Comparison of ENCODE assay signal across 21 cellular contexts in the genomic region with DNA sequence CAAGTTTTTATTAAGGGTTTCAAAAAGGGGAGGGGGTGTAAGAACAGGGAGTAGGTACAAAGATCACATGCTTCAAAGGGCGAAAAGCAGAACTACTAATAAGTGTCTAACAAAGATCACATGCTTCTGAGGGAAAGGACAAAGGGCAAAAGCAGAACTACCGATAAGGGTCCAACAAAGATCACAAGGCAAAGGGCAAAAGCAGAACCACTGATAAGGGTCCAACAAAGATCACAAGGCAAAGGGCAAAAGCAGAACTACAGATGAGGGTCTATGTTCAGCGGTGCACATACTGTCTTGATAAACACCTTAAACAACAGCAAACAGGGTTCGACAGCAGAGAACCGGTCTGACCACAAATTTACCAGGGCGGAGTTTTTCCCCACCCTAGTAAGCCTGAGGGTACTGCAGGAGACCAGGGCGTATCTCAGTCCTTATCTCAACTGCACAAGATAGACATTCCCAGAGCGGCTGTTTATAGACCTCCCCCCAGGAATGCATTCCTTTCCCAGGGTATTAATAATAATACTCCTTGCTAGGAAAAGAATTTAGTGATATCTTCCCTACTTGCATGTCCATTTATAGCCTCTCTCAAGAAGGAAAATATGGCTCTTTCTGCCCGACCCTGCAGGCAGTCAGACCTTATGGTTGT. TPM values are rescaled to one million over a fixed set of nuclear protein-coding genes. Genes with fewer than 3 reads are reported as not detected.
"Had no signal": no experiment of that assay in that cellular context is flagged by ENCODE, and none has a peak within 500 bp of the region (broad histone marks: within the 10 kb centered on the region; RNA-seq: fewer than 3 reads in every experiment).

No MANE protein-coding gene starts in this region.

RNA-seq across cellular contexts. Expression of a gene that starts 1.2 kb away (rescaled TPM):
- total RNA-seq: activated CD4-positive, alpha-beta memory T cell treated with anti-CD3 and anti-CD28 coated beads for 36 hours; activated CD4-positive, alpha-beta T cell treated with anti-CD3 and anti-CD28 coated beads for 36 hours; activated CD4-positive, alpha-beta T cell treated with anti-CD3 and anti-CD28 coated beads, Interleukin-2, amount 10 ng/mL, durations not matched to agents 24 days and 14 days; activated CD8-positive, alpha-beta memory T cell treated with anti-CD3 and anti-CD28 coated beads for 36 hours; activated CD8-positive, alpha-beta memory T cell treated with anti-CD3 and anti-CD28 coated beads, Interleukin-2, amount 10 ng/mL, durations not matched to agents 7 days and 5 days; activated CD8-positive, alpha-beta T cell treated with anti-CD3 and anti-CD28 coated beads, Interleukin-2, amount 10 ng/mL, durations not matched to agents 7 days and 5 days; activated naive CD4-positive, alpha-beta T cell treated with anti-CD3 and anti-CD28 coated beads for 36 hours; activated naive CD8-positive, alpha-beta T cell treated with anti-CD3 and anti-CD28 coated beads for 36 hours; activated T-helper 1 cell treated with anti-CD3 and anti-CD28 coated beads, Interleukin-12 subunit alpha, Interleukin-12 subunit beta, Interleukin-2, Interleukin-4 antibody, amounts not matched to agents 30 ng/mL and 10 ng/mL and 1 ng/mL, durations not matched to agents 14 hours and 24 hours and 36 hours; activated T-helper 2 cell treated with anti-CD3 and anti-CD28 coated beads, Interferon-gamma antibody, Interleukin-2, Interleukin-4, amounts not matched to agents 10 μg/mL and 5 μg/mL and 100 μg/mL, durations not matched to agents 14 hours and 24 hours and 36 hours; breast epithelium; cardiac muscle cell; dermis microvascular lymphatic vessel endothelial cell; endothelial cell of umbilical vein; esophagus squamous epithelium; fibroblast of lung; fibroblast of villous mesenchyme; gastroesophageal sphincter; glomerular endothelial cell; hepatocyte; T-helper 2 cell treated with Interferon-gamma antibody and Interleukin-4, amounts not matched to agents 100 ng/mL and 5 ng/mL, for 36 hours had no signal
- polyA plus RNA-seq: cardiac muscle cell, endothelial cell of umbilical vein, fibroblast of lung, hepatocyte had no signal

RNA-seq across cellular contexts. Expression of a gene that starts 30.9 kb away (rescaled TPM):
- total RNA-seq: endothelial cell of umbilical vein had no signal
